In genomic region chr16:28865289-28865688, GRCh38 we compare ENCODE assay signal across 10 cellular contexts. TPM values are rescaled to one million over a fixed set of nuclear protein-coding genes. Genes with fewer than 3 reads are reported as not detected.
DNase-seq lines count a peak whose midpoint lies in the region; ATAC-seq, FAIRE-seq and TF ChIP-seq lines count a peak whose summit lies in the region.
"Had no signal": no experiment of that assay in that cellular context is flagged by ENCODE, and none has a peak within 500 bp of the region (broad histone marks: within the 10 kb centered on the region; RNA-seq: fewer than 3 reads in every experiment).

No MANE protein-coding gene starts in this region.

- in situ Hi-C loops in transverse colon (cut with MboI; ENCODE audit: low pct_ligation_motif_present in 1 of 4, low pct_unique_long_range_greater_than_20kb in 1 of 4, low sequenced_read_pairs in 3 of 4) = loop anchor here in 1 of 4 donors (10.0 kb wide), 1 partner anchor 80 kb away; no protein-coding TSS in a partner anchor

- H3K27ac Mint-ChIP-seq in activated CD4-positive, alpha-beta memory T cell treated with anti-CD3 and anti-CD28 coated beads, Interleukin-2, amount 10 ng/mL, durations not matched to agents 7 days and 5 days = peak overlapping the region; percentile 90

- H3K9me3 Mint-ChIP-seq in activated CD4-positive, alpha-beta memory T cell treated with anti-CD3 and anti-CD28 coated beads, Interleukin-2, amount 10 ng/mL, durations not matched to agents 7 days and 5 days = no peaks in the 10 kb centered on the region

- peak overlapping the region; percentile 34 for H3K4me3 Mint-ChIP-seq in activated CD4-positive, alpha-beta memory T cell treated with anti-CD3 and anti-CD28 coated beads, Interleukin-2, amount 10 ng/mL, durations not matched to agents 7 days and 5 days

- no peak for TF ChIP-seq POLR2A in transverse colon (IDR thresholded peaks at IDR 0.05)

- H3K79me2 ChIP-seq in keratinocyte (ENCODE audit: control insufficient read depth, insufficient read depth, low read length) = peaks cover 42% of the 10 kb centered on the region

- H3K27ac ChIP-seq in left ventricle myocardium inferior (replicated peaks) (peak overlapping the region; percentile 100), right cardiac atrium (ENCODE audit: low read length) (no peak overlapping the region), keratinocyte (ENCODE audit: control insufficient read depth, insufficient read depth, low read length) (no peak overlapping the region), transverse colon (peak overlapping the region; percentile 92 to 99 (median 95))

- DNase-seq in left ventricle myocardium inferior = no peak
- no peak for DNase-seq in right cardiac atrium
- DNase-seq in activated CD4-positive, alpha-beta memory T cell treated with anti-CD3 and anti-CD28 coated beads, Interleukin-2, amount 10 ng/mL, durations not matched to agents 7 days and 5 days = no peak
- no peak for DNase-seq in keratinocyte (ENCODE audit: low read depth, low spot score)
- no peak for DNase-seq in transverse colon
- DNase-seq in NCI-H2029 (lab: John Stamatoyannopoulos, UW) = no peak
- no peak for DNase-seq in putamen (ENCODE audit: low spot score)
- DNase-seq in stimulated activated CD4-positive, alpha-beta T cell treated with anti-CD3 and anti-CD28 coated beads, Interleukin-4, amount 100 ng/mL, for 4 hours = no peak
- DNase-seq: NCI-H1694, uterus had no signal

- peak overlapping the region; percentile 96 for H3K4me2 ChIP-seq in keratinocyte (ENCODE audit: control insufficient read depth, extremely low read depth, insufficient read depth, low read depth, low read length)

- no peak overlapping the region for H3K9ac ChIP-seq in keratinocyte (ENCODE audit: control insufficient read depth, extremely low read depth, insufficient read depth, low read length)

- H3K4me1 Mint-ChIP-seq in activated CD4-positive, alpha-beta memory T cell treated with anti-CD3 and anti-CD28 coated beads, Interleukin-2, amount 10 ng/mL, durations not matched to agents 7 days and 5 days = peaks cover 33% of the 10 kb centered on the region

- WGBS in right cardiac atrium = 88% methylated on average over 9 of the region's 9 CpGs
- 85% methylated on average over 9 of the region's 9 CpGs; no CpG with 5 or more reads in 1 of the 2 donors for WGBS in transverse colon (ENCODE audit: low coverage in 1 of 2), 2 donors

- no peak for FAIRE-seq in keratinocyte (lab: Jason Lieb, UNC)

- POLR2A ChIA-PET in activated CD4-positive, alpha-beta memory T cell treated with anti-CD3 and anti-CD28 coated beads, Interleukin-2, amount 10 ng/mL, durations not matched to agents 7 days and 5 days (lab: Charles Lee) = interaction anchor here (3.8 to 7.0 kb wide), 4 partner anchors 9 to 43 kb away, joined by 36 to 136 read pairs (median 50); partner anchors contain the start of genes ATXN2L and TUFM

- dilution Hi-C loops in keratinocyte (cut with MboI; ENCODE audit: extremely low pct_ligation_motif_present, low sequenced_read_pairs) = no loop called here

- TF ChIP-seq CTCF in left ventricle myocardium inferior (IDR thresholded peaks at IDR 0.05; ENCODE audit: borderline replicate concordance) (no peak), keratinocyte (optimal IDR thresholded peaks at IDR 0.05 in 1 of 3, IDR thresholded peaks at IDR 0.05 in 1 of 3, conservative IDR thresholded peaks at IDR 0.05 in 1 of 3; ENCODE audit: extremely low read depth in 1 of 3, insufficient read depth in 2 of 3, low read length in 3 of 3) (no peak), transverse colon (IDR thresholded peaks at IDR 0.05) (no peak)

- H3K9me3 ChIP-seq in left ventricle myocardium inferior (replicated peaks) (no peaks in the 10 kb centered on the region), right cardiac atrium (ENCODE audit: control insufficient read depth, low read length) (no peaks in the 10 kb centered on the region), keratinocyte (ENCODE audit: control insufficient read depth, low read depth, low read length) (no peaks in the 10 kb centered on the region), transverse colon (no peaks in the 10 kb centered on the region)
- H3K9me3 ChIP-seq: uterus had no signal

- peaks cover 28% of the 10 kb centered on the region for H3K36me3 Mint-ChIP-seq in activated CD4-positive, alpha-beta memory T cell treated with anti-CD3 and anti-CD28 coated beads, Interleukin-2, amount 10 ng/mL, durations not matched to agents 7 days and 5 days (ENCODE audit: low read depth)

- no peak for TF ChIP-seq EP300 in transverse colon (IDR thresholded peaks at IDR 0.05; ENCODE audit: low read depth)

- peak overlapping the region; percentile 99 for H3K4me3 ChIP-seq in left ventricle myocardium inferior
- no peak overlapping the region for H3K4me3 ChIP-seq in right cardiac atrium (ENCODE audit: low read length)
- peak overlapping the region in 2 of 3 experiments; percentile 13 to 97 for H3K4me3 ChIP-seq in keratinocyte (ENCODE audit: control insufficient read depth in 2 of 3, extremely low read depth in 1 of 3, insufficient read depth in 2 of 3, low read depth in 1 of 3, low read length in 3 of 3)
- peak overlapping the region in 1 of 4 donors; percentile 80 for H3K4me3 ChIP-seq in transverse colon

- no peaks in the 10 kb centered on the region for H3K9me1 ChIP-seq in keratinocyte (ENCODE audit: control insufficient read depth, extremely low read depth, insufficient read depth, low read length)

- ATAC-seq in right cardiac atrium = no peak

- H3K27me3 Mint-ChIP-seq in activated CD4-positive, alpha-beta memory T cell treated with anti-CD3 and anti-CD28 coated beads, Interleukin-2, amount 10 ng/mL, durations not matched to agents 7 days and 5 days = no peaks in the 10 kb centered on the region

- intact Hi-C loops in left ventricle myocardium inferior (cut with micrococcal nuclease) (no loop called here), right cardiac atrium (cut with DNase I) (no loop called here), transverse colon (cut with DNase I; ENCODE audit: low total_unique reads) (no loop called here)

- peaks cover 33% of the 10 kb centered on the region for H3K36me3 ChIP-seq in left ventricle myocardium inferior
- H3K36me3 ChIP-seq in keratinocyte (ENCODE audit: control insufficient read depth in 2 of 2, extremely low read depth in 1 of 2, insufficient read depth in 2 of 2, low read length in 2 of 2) = peaks cover 14 to 31% of the 10 kb centered on the region in 2 experiments
- H3K36me3 ChIP-seq in transverse colon = peaks cover 0 to 36% (median 15%) of the 10 kb centered on the region in 4 donors
- H3K36me3 ChIP-seq: uterus had no signal

- CTCF ChIA-PET in activated CD4-positive, alpha-beta memory T cell treated with anti-CD3 and anti-CD28 coated beads, Interleukin-2, amount 10 ng/mL, durations not matched to agents 7 days and 5 days (lab: Charles Lee) = interaction anchor here (1.1 to 4.1 kb wide), 4 partner anchors 8 to 80 kb away, joined by 4 to 45 read pairs (median 6); partner anchors contain the start of gene TUFM

- H4K20me1 ChIP-seq in keratinocyte (ENCODE audit: control insufficient read depth, extremely low read depth, insufficient read depth, low read length) = no peaks in the 10 kb centered on the region

- H3K4me1 ChIP-seq in left ventricle myocardium inferior = peaks cover 35% of the 10 kb centered on the region
- no peaks in the 10 kb centered on the region for H3K4me1 ChIP-seq in right cardiac atrium (ENCODE audit: control insufficient read depth, insufficient read depth, low read length)
- peaks cover 9% of the 10 kb centered on the region for H3K4me1 ChIP-seq in keratinocyte (ENCODE audit: control insufficient read depth, extremely low read depth, insufficient read depth, low read length)
- H3K4me1 ChIP-seq in transverse colon = peaks cover 13 to 27% (median 24%) of the 10 kb centered on the region in 4 donors

- no peaks in the 10 kb centered on the region for H3K27me3 ChIP-seq in left ventricle myocardium inferior (ENCODE audit: low read depth)
- H3K27me3 ChIP-seq in right cardiac atrium (ENCODE audit: control insufficient read depth, insufficient read depth) = no peaks in the 10 kb centered on the region
- H3K27me3 ChIP-seq in keratinocyte (ENCODE audit: control insufficient read depth, extremely low read depth, insufficient read depth, low read length) = no peaks in the 10 kb centered on the region
- no peaks in the 10 kb centered on the region for H3K27me3 ChIP-seq in transverse colon
- H3K27me3 ChIP-seq: uterus had no signal

- H2AFZ ChIP-seq in keratinocyte (ENCODE audit: control insufficient read depth, low read length) = no peak overlapping the region

RNA-seq across cellular contexts. Expression of gene SH2B1, which starts 1.6 kb away (rescaled TPM):
- total RNA-seq in left ventricle myocardium inferior (48.5 TPM), right cardiac atrium (10 to 100 TPM; 38.6 to 50.2 (median 44.9) TPM), transverse colon (100 to 1,000 TPM in 1 of 4 donors, 10 to 100 TPM in 3; 28.5 to 111 (median 60.4) TPM)
- polyA plus RNA-seq in right cardiac atrium (41.7 TPM), keratinocyte (10.5 to 17.9 TPM (median 15.7 TPM) in 3 replicates)
- total RNA-seq in activated CD4-positive, alpha-beta memory T cell treated with anti-CD3 and anti-CD28 coated beads, Interleukin-2, amount 10 ng/mL, durations not matched to agents 7 days and 5 days = 10 to 100 TPM; 44.4 to 45.1 TPM
- 2.9 TPM for polyA plus RNA-seq in keratinocyte (2011; ENCODE audit: low read depth)
- polyA plus RNA-seq in keratinocyte (2011; cell fraction: cytosol; rRNA removed) = 11.4 and 15.2 TPM in 2 replicates
- 55.4 and 62.4 TPM in 2 replicates for polyA plus RNA-seq in keratinocyte (2011; cell fraction: nucleus; rRNA removed)
- polyA plus RNA-seq in keratinocyte (2012; ENCODE audit: low replicate concordance) = 15.1 and 19.4 TPM in 2 replicates
- polyA minus RNA-seq in keratinocyte = 11.3 to 31.5 TPM (median 14.2 TPM) in 3 replicates
- 19.4 TPM for polyA minus RNA-seq in keratinocyte (2011; cell fraction: cytosol; rRNA and poly(A)+ RNA removed)
- polyA minus RNA-seq in keratinocyte (2011; cell fraction: nucleus; rRNA and poly(A)+ RNA removed) = 11.3 and 17.5 TPM in 2 replicates

RNA-seq across cellular contexts. Expression of gene ATP2A1, which starts 13.0 kb away (rescaled TPM):
- 0.38 TPM for total RNA-seq in left ventricle myocardium inferior
- under 1 TPM; 0.11 to 0.75 (median 0.58) TPM for total RNA-seq in right cardiac atrium
- polyA plus RNA-seq in right cardiac atrium = 0.11 TPM
- total RNA-seq in activated CD4-positive, alpha-beta memory T cell treated with anti-CD3 and anti-CD28 coated beads, Interleukin-2, amount 10 ng/mL, durations not matched to agents 7 days and 5 days = 1 to 10 TPM; 1.6 to 2.5 TPM
- polyA plus RNA-seq in keratinocyte = 0.12 to 0.48 TPM (median 0.29 TPM) in 3 replicates
- polyA plus RNA-seq in keratinocyte (2011; ENCODE audit: low read depth) = 0.81 TPM
- polyA plus RNA-seq in keratinocyte (2011; cell fraction: cytosol; rRNA removed) = 0.03 and 0.06 TPM in 2 replicates
- 2.5 and 4.2 TPM in 2 replicates for polyA plus RNA-seq in keratinocyte (2011; cell fraction: nucleus; rRNA removed)
- 1.8 and 1.9 TPM in 2 replicates for polyA plus RNA-seq in keratinocyte (2012; ENCODE audit: low replicate concordance)
- polyA minus RNA-seq in keratinocyte = 0.23 to 0.48 TPM (median 0.33 TPM) in 3 replicates
- not detected for polyA minus RNA-seq in keratinocyte (2011; cell fraction: cytosol; rRNA and poly(A)+ RNA removed)
- polyA minus RNA-seq in keratinocyte (2011; cell fraction: nucleus; rRNA and poly(A)+ RNA removed) = 0.42 and 1.3 TPM in 2 replicates
- 1 to 10 TPM in 3 of 4 donors, not detected in 1; 1.1 to 3.2 (median 1.4) TPM for total RNA-seq in transverse colon

RNA-seq across cellular contexts. Expression of gene TUFM, which starts 19.1 kb away (rescaled TPM):
- total RNA-seq in left ventricle myocardium inferior (236 TPM), right cardiac atrium (100 to 1,000 TPM; 160 to 188 (median 173) TPM), transverse colon (100 to 1,000 TPM; 126 to 190 (median 143) TPM)
- polyA plus RNA-seq in right cardiac atrium (227 TPM), keratinocyte (104 to 145 TPM (median 134 TPM) in 3 replicates)
- total RNA-seq in activated CD4-positive, alpha-beta memory T cell treated with anti-CD3 and anti-CD28 coated beads, Interleukin-2, amount 10 ng/mL, durations not matched to agents 7 days and 5 days = 100 to 1,000 TPM; 107 TPM
- 94.7 TPM for polyA plus RNA-seq in keratinocyte (2011; ENCODE audit: low read depth)
- polyA plus RNA-seq in keratinocyte (2011; cell fraction: cytosol; rRNA removed) = 70.1 and 121 TPM in 2 replicates
- polyA plus RNA-seq in keratinocyte (2011; cell fraction: nucleus; rRNA removed) = 238 and 243 TPM in 2 replicates
- 152 and 174 TPM in 2 replicates for polyA plus RNA-seq in keratinocyte (2012; ENCODE audit: low replicate concordance)
- 42.7 to 146 TPM (median 71.6 TPM) in 3 replicates for polyA minus RNA-seq in keratinocyte
- 79.0 TPM for polyA minus RNA-seq in keratinocyte (2011; cell fraction: cytosol; rRNA and poly(A)+ RNA removed)
- 46.2 and 50.9 TPM in 2 replicates for polyA minus RNA-seq in keratinocyte (2011; cell fraction: nucleus; rRNA and poly(A)+ RNA removed)

RNA-seq across cellular contexts. Expression of gene ATXN2L, which starts 42.5 kb away (rescaled TPM):
- total RNA-seq in left ventricle myocardium inferior = 51.2 TPM
- total RNA-seq in right cardiac atrium = 10 to 100 TPM; 55.3 to 59.8 (median 58.8) TPM
- 40.1 TPM for polyA plus RNA-seq in right cardiac atrium
- 100 to 1,000 TPM; 255 to 267 TPM for total RNA-seq in activated CD4-positive, alpha-beta memory T cell treated with anti-CD3 and anti-CD28 coated beads, Interleukin-2, amount 10 ng/mL, durations not matched to agents 7 days and 5 days
- polyA plus RNA-seq in keratinocyte = 10.5 to 28.1 TPM (median 11.8 TPM) in 3 replicates
- 46.3 TPM for polyA plus RNA-seq in keratinocyte (2011; ENCODE audit: low read depth)
- polyA plus RNA-seq in keratinocyte (2011; cell fraction: cytosol; rRNA removed) = 20.9 and 35.7 TPM in 2 replicates
- 89.7 and 115 TPM in 2 replicates for polyA plus RNA-seq in keratinocyte (2011; cell fraction: nucleus; rRNA removed)
- polyA plus RNA-seq in keratinocyte (2012; ENCODE audit: low replicate concordance) = 69.0 and 70.4 TPM in 2 replicates
- 12.0 to 101 TPM (median 27.9 TPM) in 3 replicates for polyA minus RNA-seq in keratinocyte
- 51.4 TPM for polyA minus RNA-seq in keratinocyte (2011; cell fraction: cytosol; rRNA and poly(A)+ RNA removed)
- polyA minus RNA-seq in keratinocyte (2011; cell fraction: nucleus; rRNA and poly(A)+ RNA removed) = 42.2 and 54.4 TPM in 2 replicates
- total RNA-seq in transverse colon = 100 to 1,000 TPM in 3 of 4 donors, 10 to 100 TPM in 1; 90.2 to 165 (median 105) TPM

RNA-seq across cellular contexts. Expression of gene RABEP2, which starts 59.7 kb away (rescaled TPM):
- total RNA-seq in left ventricle myocardium inferior (17.7 TPM), right cardiac atrium (10 to 100 TPM; 13.4 to 24.3 (median 19.2) TPM), transverse colon (100 to 1,000 TPM in 2 of 4 donors, 10 to 100 TPM in 2; 57.1 to 182 (median 130) TPM)
- polyA plus RNA-seq in right cardiac atrium (27.4 TPM), keratinocyte (8.7 to 11.8 TPM (median 9.0 TPM) in 3 replicates)
- 10 to 100 TPM; 15.7 to 16.5 TPM for total RNA-seq in activated CD4-positive, alpha-beta memory T cell treated with anti-CD3 and anti-CD28 coated beads, Interleukin-2, amount 10 ng/mL, durations not matched to agents 7 days and 5 days
- 9.7 TPM for polyA plus RNA-seq in keratinocyte (2011; ENCODE audit: low read depth)
- polyA plus RNA-seq in keratinocyte (2011; cell fraction: cytosol; rRNA removed) = 3.6 and 12.6 TPM in 2 replicates
- polyA plus RNA-seq in keratinocyte (2011; cell fraction: nucleus; rRNA removed) = 11.8 and 14.4 TPM in 2 replicates
- polyA plus RNA-seq in keratinocyte (2012; ENCODE audit: low replicate concordance) = 5.8 and 14.4 TPM in 2 replicates
- 4.3 to 5.6 TPM (median 4.8 TPM) in 3 replicates for polyA minus RNA-seq in keratinocyte
- polyA minus RNA-seq in keratinocyte (2011; cell fraction: cytosol; rRNA and poly(A)+ RNA removed) = 11.5 TPM
- 9.1 and 10.0 TPM in 2 replicates for polyA minus RNA-seq in keratinocyte (2011; cell fraction: nucleus; rRNA and poly(A)+ RNA removed)

Comparison
In these comparisons a context has a peak if more than half of its experiments do, and no peak if none do; other contexts are left out.
1. H3K27ac ChIP-seq: peak in left ventricle myocardium inferior (single experiment) and transverse colon (4 of 4); none in right cardiac atrium (single experiment) and keratinocyte (single experiment).